ENCODE assay signal across 8 cellular contexts in genomic region chr17:20665113-20665959, GRCh38.
DNase-seq lines count a peak whose midpoint lies in the region; ATAC-seq and TF ChIP-seq lines count a peak whose summit lies in the region.
"Not testable (repeated sequence)": the region's sequence is repeated elsewhere in the genome, so short reads cannot be mapped to it uniquely, and the experiment has no call there.

No MANE protein-coding gene starts in this region.

- H3K27me3 ChIP-seq in PC-9 (ENCODE audit: insufficient read depth, low read depth); brain microvascular endothelial cell (replicated peaks); gastroesophageal sphincter: not testable (repeated sequence)

- H3F3A ChIP-seq in PC-9 (ENCODE audit: insufficient read depth, low read depth): not testable (repeated sequence)

- H3K27ac ChIP-seq in HEK293 (ENCODE audit: extremely low read depth, low read depth, low read length); gastroesophageal sphincter: not testable (repeated sequence)
- H3K27ac ChIP-seq in PC-9 (peak overlapping the region; percentile 65), brain microvascular endothelial cell (peak overlapping the region; percentile 92)

- not testable (repeated sequence) for H3K36me3 Mint-ChIP-seq in natural killer cell treated with Interleukin-12 subunit alpha and Interleukin-12 subunit beta and Interleukin-15 and Interleukin-18, amount 100 ng/mL, for 72 hours

- POLR2A ChIA-PET in HEK293 (lab: Yijun Ruan, JAX); PC-9 (lab: Charles Lee; ENCODE audit: unreplicated experiment): not testable (repeated sequence)

- in situ Hi-C loops in brain microvascular endothelial cell (cut with HindIII; ENCODE audit: low pct_ligation_motif_present, low sequenced_read_pairs): not testable (repeated sequence)

- not testable (repeated sequence) for H3K27me3 Mint-ChIP-seq in natural killer cell treated with Interleukin-12 subunit alpha and Interleukin-12 subunit beta and Interleukin-15 and Interleukin-18, amount 100 ng/mL, for 72 hours

- H4K20me1 ChIP-seq in PC-9 (ENCODE audit: insufficient read depth): not testable (repeated sequence)

- WGBS in gastroesophageal sphincter (ENCODE audit: low coverage in 1 of 2), 2 donors: 33% methylated on average over 1 to 2 of the region's 6 CpGs

- H3K79me2 ChIP-seq in PC-9 (ENCODE audit: low read depth): not testable (repeated sequence)

- not testable (repeated sequence) for H3K9me3 Mint-ChIP-seq in natural killer cell treated with Interleukin-12 subunit alpha and Interleukin-12 subunit beta and Interleukin-15 and Interleukin-18, amount 100 ng/mL, for 72 hours

- H2AFZ ChIP-seq in PC-9: not testable (repeated sequence)

- not testable (repeated sequence) for H3K36me3 ChIP-seq in HEK293 (ENCODE audit: control insufficient read depth in 2 of 2, insufficient read depth in 1 of 2, low read length in 2 of 2); PC-9 (ENCODE audit: low read depth); brain microvascular endothelial cell (replicated peaks); gastroesophageal sphincter

- H3K27ac Mint-ChIP-seq in natural killer cell treated with Interleukin-12 subunit alpha and Interleukin-12 subunit beta and Interleukin-15 and Interleukin-18, amount 100 ng/mL, for 72 hours: not testable (repeated sequence)

- TF ChIP-seq CTCF in HEK293 (tag by site-specific recombination; IDR thresholded peaks at IDR 0.05); PC-9 (conservative IDR thresholded peaks at IDR 0.05); brain microvascular endothelial cell (IDR thresholded peaks at IDR 0.05; ENCODE audit: low read depth, low read length, missing control alignments); gastroesophageal sphincter (IDR thresholded peaks at IDR 0.05): not testable (repeated sequence)

- DNase-seq in DMS53 (lab: John Stamatoyannopoulos, UW): peak; percentile 11
- peak in 1 of 2 experiments; percentile 56 for DNase-seq in PC-9
- peak; percentile 71 for DNase-seq in brain microvascular endothelial cell
- DNase-seq in left kidney (ENCODE audit: low read depth, low spot score): peak; percentile 30
- not testable (repeated sequence) for DNase-seq in natural killer cell treated with Interleukin-12 subunit alpha and Interleukin-12 subunit beta and Interleukin-15 and Interleukin-18, amount 100 ng/mL, for 72 hours (ENCODE audit: low spot score)
- peak; percentile 56 for DNase-seq in stromal cell of bone marrow (ENCODE audit: low read depth)

- H3K4me2 ChIP-seq in PC-9: peak overlapping the region; percentile 50; the same call in 1 of the 2 replicates

- peak; percentile 48 for ATAC-seq in gastroesophageal sphincter
- ATAC-seq in natural killer cell treated with Interleukin-12 subunit alpha and Interleukin-12 subunit beta and Interleukin-15 and Interleukin-18, amount 100 ng/mL, for 72 hours: peak; percentile 57 to 64

- BruUV-seq in PC-9 (replicated peaks; lab: Mats Ljungman, UMichigan): not testable (repeated sequence)

- not testable (repeated sequence) for H3K4me1 ChIP-seq in HEK293 (ENCODE audit: control insufficient read depth, insufficient read depth, low read length); gastroesophageal sphincter
- peaks cover 15% of the 10 kb centered on the region for H3K4me1 ChIP-seq in PC-9 (replicated peaks; ENCODE audit: insufficient read depth)

- not testable (repeated sequence) for H3K4me1 Mint-ChIP-seq in natural killer cell treated with Interleukin-12 subunit alpha and Interleukin-12 subunit beta and Interleukin-15 and Interleukin-18, amount 100 ng/mL, for 72 hours (ENCODE audit: low read depth in 2 of 2)

- CTCF ChIA-PET in HEK293 (lab: Yijun Ruan, JAX); PC-9 (lab: Charles Lee): not testable (repeated sequence)

- intact Hi-C loops in PC-9 (cut with micrococcal nuclease; ENCODE audit: unreplicated experiment): not testable (repeated sequence)

- TF ChIP-seq EP300 in gastroesophageal sphincter (IDR thresholded peaks at IDR 0.05): not testable (repeated sequence)

- not testable (repeated sequence) for H3K4me3 ChIP-seq in HEK293 (ENCODE audit: low read depth, low read length); PC-9; brain microvascular endothelial cell (ENCODE audit: low read depth, low read length); gastroesophageal sphincter

- H3K4me3 Mint-ChIP-seq in natural killer cell treated with Interleukin-12 subunit alpha and Interleukin-12 subunit beta and Interleukin-15 and Interleukin-18, amount 100 ng/mL, for 72 hours: not testable (repeated sequence)

- H3K9me3 ChIP-seq in HEK293 (ENCODE audit: control insufficient read depth, insufficient read depth, low read depth, low read length); PC-9 (ENCODE audit: insufficient read depth, low read depth); gastroesophageal sphincter: not testable (repeated sequence)

- not testable (repeated sequence) for TF ChIP-seq POLR2A in gastroesophageal sphincter (IDR thresholded peaks at IDR 0.05)

- not testable (repeated sequence) for H3K9me2 ChIP-seq in PC-9 (ENCODE audit: insufficient read depth)

TF ChIP-seq in HEK293, 187 proteins besides CTCF, POLR2A, EP300 and RAD21:
- TF ChIP-seq MZF1 (tag by site-specific recombination; IDR thresholded peaks at IDR 0.05; ENCODE audit: borderline replicate concordance) (peak; percentile 49; the same call in 1 of the 2 replicates), ZNF184 (tag by site-specific recombination; IDR thresholded peaks at IDR 0.05) (0 out of 2 replicates have a peak, but pooled peaks have one; percentile 30), ZNF600 (tag by site-specific recombination; IDR thresholded peaks at IDR 0.05) (0 out of 2 replicates have a peak, but pooled peaks have one; percentile 49), ZNF629 (tag by site-specific recombination; IDR thresholded peaks at IDR 0.05) (peak; percentile 35; the same call in 1 of the 2 replicates), ZBTB17 (tag by site-specific recombination; IDR thresholded peaks at IDR 0.05) (peak; percentile 50; the same call in 1 of the 2 replicates)
